26 cellular contexts compared by ENCODE assay signal in the genomic region with DNA sequence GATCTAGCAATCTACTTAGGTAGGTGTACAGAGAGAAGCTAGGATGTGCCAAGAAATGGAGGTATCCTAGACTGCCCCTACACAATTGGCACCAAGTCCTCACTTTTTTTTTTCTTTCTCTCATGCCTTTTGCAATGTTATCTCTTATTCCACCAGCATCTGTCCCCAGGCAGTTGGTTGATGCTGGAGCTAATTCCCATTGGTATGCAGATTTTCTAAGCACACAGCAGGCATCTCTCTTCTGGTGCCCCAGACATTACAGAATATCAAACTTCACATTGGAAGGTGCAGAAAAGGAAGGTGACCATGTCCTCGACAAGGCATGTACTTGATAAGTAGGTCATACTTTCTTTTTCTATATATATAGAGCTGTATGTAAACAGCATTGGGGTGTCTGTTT. TPM values are rescaled to one million over a fixed set of nuclear protein-coding genes. Genes with fewer than 3 reads are reported as not detected.
DNase-seq lines count a peak whose midpoint lies in the region; ATAC-seq and TF ChIP-seq lines count a peak whose summit lies in the region.
"Had no signal": no experiment of that assay in that cellular context is flagged by ENCODE, and none has a peak within 500 bp of the region (broad histone marks: within the 10 kb centered on the region; RNA-seq: fewer than 3 reads in every experiment).

No MANE protein-coding gene starts in this region.

- no peak overlapping the region for H2AK5ac ChIP-seq in mesendoderm (ENCODE audit: low read length)

- no peak overlapping the region for H3K4ac ChIP-seq in mesendoderm (ENCODE audit: low read depth, low read length)

- 38% methylated on average over 1 of the region's 1 CpG for WGBS in hepatocyte (ENCODE audit: low lambda C conversion rate, missing lambda C conversion rate)
- no CpG with 5 or more reads among the region's 1 CpG for WGBS in mesendoderm (ENCODE audit: extremely low coverage, insufficient coverage, low lambda C conversion rate)
- WGBS in psoas muscle, 3 donors, result 23 to 50% (median 41%) methylated on average over 1 of the region's 1 CpG

- H3K9me2 ChIP-seq in hepatocyte (replicated peaks; ENCODE audit: insufficient read depth), result no peaks in the 10 kb centered on the region

- no peak overlapping the region for H2BK15ac ChIP-seq in mesendoderm (replicated peaks; ENCODE audit: low read depth)

- no peak for ATAC-seq in psoas muscle
- ATAC-seq: HepG2, Panc1 had no signal

- H3K9ac ChIP-seq in HUES6 (ENCODE audit: low read length) (no peak overlapping the region), mesendoderm (ENCODE audit: low read length) (no peak overlapping the region)

- H2BK120ac ChIP-seq in mesendoderm (ENCODE audit: low read depth, low read length), result no peak overlapping the region

- intact Hi-C loops in psoas muscle (cut with DNase I), result no loop called here

- H3K56ac ChIP-seq in mesendoderm (ENCODE audit: low read length), result no peak overlapping the region

- H3K9me3 ChIP-seq in HUES6 (ENCODE audit: control insufficient read depth, insufficient read depth, low read depth, low read length), result peaks cover 9% of the 10 kb centered on the region; the same call in 1 of the 2 replicates
- H3K9me3 ChIP-seq in hepatocyte (ENCODE audit: low read depth), result no peaks in the 10 kb centered on the region
- no peaks in the 10 kb centered on the region for H3K9me3 ChIP-seq in psoas muscle
- H3K9me3 ChIP-seq: MG63 had no signal

- H3K4me1 ChIP-seq in HUES6 (ENCODE audit: control insufficient read depth, insufficient read depth, low read length) (peaks cover 8% of the 10 kb centered on the region), hepatocyte (ENCODE audit: insufficient read depth) (no peaks in the 10 kb centered on the region), mesendoderm (ENCODE audit: control insufficient read depth, low read depth, low read length) (no peaks in the 10 kb centered on the region), psoas muscle (no peaks in the 10 kb centered on the region)

- H3K79me2 ChIP-seq in hepatocyte, result no peaks in the 10 kb centered on the region
- H3K79me2 ChIP-seq in mesendoderm (ENCODE audit: control insufficient read depth, insufficient read depth, low read length), result no peaks in the 10 kb centered on the region

- H2AFZ ChIP-seq in hepatocyte, result peak overlapping the region; percentile 70

- H3K4me2 ChIP-seq in hepatocyte (peak overlapping the region; percentile 67), mesendoderm (ENCODE audit: low read length) (no peak overlapping the region)

- DNase-seq in GM10266 (ENCODE audit: extremely low spot score), result peak; percentile 7
- DNase-seq in hepatocyte (ENCODE audit: low spot score), result no peak
- DNase-seq in mesendoderm, result peak; percentile 64
- no peak for DNase-seq in NCI-H2196 (lab: John Stamatoyannopoulos, UW; ENCODE audit: unreplicated experiment)
- DNase-seq in SW480 (ENCODE audit: low spot score), result no peak
- DNase-seq in psoas muscle, result no peak
- DNase-seq in NCI-H1930 (lab: John Stamatoyannopoulos, UW), result no peak
- DNase-seq: Calu3; CD8-positive, alpha-beta memory T cell; GF-D8; GOT3; MG63; NCI-H1417; NCI-H1694 treated with DMSO at 0.1 percent for 48 hours; NCI-H2107; NCI-H2227 treated with DMSO at 0.1 percent for 48 hours; NCI-H510A; NCI-H774; SIG-M5 had no signal

- H3K4me3 ChIP-seq in HUES6 (ENCODE audit: low read depth, low read length), result peak overlapping the region; percentile 47; the same call in 1 of the 2 replicates
- no peak overlapping the region for H3K4me3 ChIP-seq in hepatocyte
- no peak overlapping the region for H3K4me3 ChIP-seq in mesendoderm (ENCODE audit: low read length)
- no peak overlapping the region for H3K4me3 ChIP-seq in psoas muscle
- H3K4me3 ChIP-seq: K562, MG63 had no signal

- no peaks in the 10 kb centered on the region for H3K79me1 ChIP-seq in mesendoderm (ENCODE audit: low read length)

- no peak overlapping the region for H2BK5ac ChIP-seq in mesendoderm (ENCODE audit: low read length)

- no peaks in the 10 kb centered on the region for H4K20me1 ChIP-seq in hepatocyte (ENCODE audit: insufficient read depth, poor library complexity, severe bottlenecking)

- no peak overlapping the region for H4K5ac ChIP-seq in mesendoderm (ENCODE audit: low read length)

- H3K27me3 ChIP-seq in HUES6 (ENCODE audit: control insufficient read depth, insufficient read depth, low read length) (peaks cover 5% of the 10 kb centered on the region; the same call in 1 of the 2 replicates), hepatocyte (no peaks in the 10 kb centered on the region), mesendoderm (ENCODE audit: insufficient read depth, low read length, poor library complexity) (no peaks in the 10 kb centered on the region), psoas muscle (ENCODE audit: insufficient read depth in 3 of 3, low read length in 2 of 3) (peaks cover 0 to 26% (median 0%) of the 10 kb centered on the region in 3 donors)
- H3K27me3 ChIP-seq: MG63 had no signal

- H3K18ac ChIP-seq in mesendoderm (ENCODE audit: low read length), result no peak overlapping the region

- TF ChIP-seq CTCF in GM10266 (IDR thresholded peaks at IDR 0.05; ENCODE audit: control insufficient read depth, insufficient read depth, low read depth, missing control alignments) (no peak), hepatocyte (IDR thresholded peaks at IDR 0.05; ENCODE audit: poor library complexity) (no peak), psoas muscle (IDR thresholded peaks at IDR 0.05) (no peak)

- no peak overlapping the region for H4K8ac ChIP-seq in mesendoderm (ENCODE audit: low read depth, low read length)

- H3K36me3 ChIP-seq in HUES6 (ENCODE audit: control insufficient read depth, insufficient read depth, low read length) (no peaks in the 10 kb centered on the region), hepatocyte (replicated peaks; ENCODE audit: insufficient read depth, low read depth) (no peaks in the 10 kb centered on the region), mesendoderm (ENCODE audit: control insufficient read depth, insufficient read depth, low read length) (no peaks in the 10 kb centered on the region), psoas muscle (ENCODE audit: insufficient read depth in 1 of 2, low read depth in 1 of 2) (no peaks in the 10 kb centered on the region)
- H3K36me3 ChIP-seq: MG63 had no signal

- H3K27ac ChIP-seq in HUES6 (ENCODE audit: low read depth, low read length), result no peak overlapping the region
- no peak overlapping the region for H3K27ac ChIP-seq in hepatocyte
- H3K27ac ChIP-seq in mesendoderm (ENCODE audit: low read depth, low read length), result no peak overlapping the region
- H3K27ac ChIP-seq in psoas muscle, result no peak overlapping the region
- H3K27ac ChIP-seq: C4-2B had no signal

- H3K23ac ChIP-seq in mesendoderm (ENCODE audit: low read length), result no peak overlapping the region

RNA-seq across cellular contexts. Expression of a gene that starts 21.6 kb away (rescaled TPM):
- not detected in 2 replicates for total RNA-seq in hepatocyte
- polyA plus RNA-seq in hepatocyte, result not detected in 2 replicates
- not detected for polyA plus RNA-seq in mesendoderm (2013, experiment 1 of 2)
- polyA plus RNA-seq in mesendoderm (2013, experiment 2 of 2), result not detected
- total RNA-seq in psoas muscle, result not detected
- not detected for polyA plus RNA-seq in psoas muscle
- total RNA-seq: Calu3; CD8-positive, alpha-beta memory T cell; Daoy; HepG2; LHCN-M2 had no signal
- polyA plus RNA-seq: CD8-positive, alpha-beta memory T cell; HepG2 had no signal

Comparison
In these comparisons a context has a peak if more than half of its experiments do, and no peak if none do; other contexts are left out.
1. DNase-seq: peak in GM10266 (single experiment) and mesendoderm (single experiment); none in hepatocyte (single experiment), NCI-H2196 (single experiment), SW480 (single experiment), psoas muscle (0 of 2) and NCI-H1930 (0 of 2).